8 cellular contexts compared by ENCODE assay signal in genomic region chr4:162497564-162498167, GRCh38.
A peak's percentile ranks its signal among the peaks of the same experiment; 100 is the strongest.
DNase-seq lines count a peak whose midpoint lies in the region; ATAC-seq and FAIRE-seq lines count a peak whose summit lies in the region.

No MANE protein-coding gene starts in this region.

- no peaks in the 10 kb centered on the region for H3K4me1 Mint-ChIP-seq in activated T-cell treated with anti-CD3 and anti-CD28 coated beads, Interleukin-2, amount 50 U/mL, for 24 hours (ENCODE audit: low read depth)

- FAIRE-seq in TTC549 (lab: Jason Lieb, UNC): peak; percentile 78

- peak; percentile 3 for DNase-seq in stimulated activated CD4-positive, alpha-beta T cell treated with anti-CD3 and anti-CD28 coated beads, Interleukin-15, amount 100 ng/mL, for 24 hours
- no peak for DNase-seq in stimulated activated CD4-positive, alpha-beta T cell treated with anti-CD3 and anti-CD28 coated beads, Interleukin-4, amount 100 ng/mL, for 1 hour
- peak; percentile 37 for DNase-seq in Jurkat, Clone E6-1 (ENCODE audit: low read depth, low spot score)
- DNase-seq in foreskin melanocyte (peak; percentile 20), putamen (ENCODE audit: low spot score) (peak; percentile 31)
- no peak for DNase-seq in activated T-cell treated with anti-CD3 and anti-CD28 coated beads, Interleukin-2, amount 50 U/mL, for 24 hours

- H3K4me3 ChIP-seq in Jurkat, Clone E6-1 (ENCODE audit: low read length): no peak overlapping the region

- H3K27me3 Mint-ChIP-seq in activated T-cell treated with anti-CD3 and anti-CD28 coated beads, Interleukin-2, amount 50 U/mL, for 24 hours: no peaks in the 10 kb centered on the region

- no peak overlapping the region for H3K27ac Mint-ChIP-seq in activated T-cell treated with anti-CD3 and anti-CD28 coated beads, Interleukin-2, amount 50 U/mL, for 24 hours

- H3K4me3 Mint-ChIP-seq in activated T-cell treated with anti-CD3 and anti-CD28 coated beads, Interleukin-2, amount 50 U/mL, for 24 hours: no peak overlapping the region

- no peaks in the 10 kb centered on the region for H3K36me3 Mint-ChIP-seq in activated T-cell treated with anti-CD3 and anti-CD28 coated beads, Interleukin-2, amount 50 U/mL, for 24 hours (ENCODE audit: low read depth)

- H3K9me3 Mint-ChIP-seq in activated T-cell treated with anti-CD3 and anti-CD28 coated beads, Interleukin-2, amount 50 U/mL, for 24 hours: no peaks in the 10 kb centered on the region

- peak; percentile 94 for ATAC-seq in GM21717 (IDR thresholded peaks at IDR 0.05; ENCODE audit: unreplicated experiment)

Comparison
In these comparisons a context has a peak if more than half of its experiments do, and no peak if none do; other contexts are left out.
1. DNase-seq: peak in stimulated activated CD4-positive, alpha-beta T cell treated with anti-CD3 and anti-CD28 coated beads, Interleukin-15, amount 100 ng/mL, for 24 hours (single experiment), Jurkat, Clone E6-1 (single experiment), foreskin melanocyte (single experiment) and putamen (single experiment); none in stimulated activated CD4-positive, alpha-beta T cell treated with anti-CD3 and anti-CD28 coated beads, Interleukin-4, amount 100 ng/mL, for 1 hour (single experiment) and activated T-cell treated with anti-CD3 and anti-CD28 coated beads, Interleukin-2, amount 50 U/mL, for 24 hours (single experiment).